In genomic region chr4:1172971-1173757, GRCh38 we compare ENCODE assay signal across 10 cellular contexts. TPM values are rescaled to one million over a fixed set of nuclear protein-coding genes. Genes with fewer than 3 reads are reported as not detected.
DNase-seq lines count a peak whose midpoint lies in the region; ATAC-seq, FAIRE-seq and TF ChIP-seq lines count a peak whose summit lies in the region.
"Had no signal": no experiment of that assay in that cellular context is flagged by ENCODE, and none has a peak within 500 bp of the region (broad histone marks: within the 10 kb centered on the region; RNA-seq: fewer than 3 reads in every experiment).

No MANE protein-coding gene starts in this region.

- peak; percentile 42 for DNase-seq in CD14-positive monocyte (ENCODE audit: low spot score)
- peak; percentile 76 for DNase-seq in SK-MEL-5 (ENCODE audit: low read depth, low spot score)
- DNase-seq in Right ventricle myocardium superior: peak; percentile 62
- DNase-seq in pancreas: peak in 2 of 6 donors; percentile 13 to 40
- no peak for DNase-seq in activated effector memory CD4-positive, alpha-beta T cell treated with anti-CD3 and anti-CD28 coated beads, Interleukin-2, amount 50 U/mL, for 16 hours

- peaks cover 0 to 13% (median 0%) of the 10 kb centered on the region in 3 donors for H3K4me1 ChIP-seq in pancreas

- H3K4me3 ChIP-seq in pancreas: no peak overlapping the region

- peaks cover 43 to 70% (median 68%) of the 10 kb centered on the region in 3 donors for H3K27me3 Mint-ChIP-seq in CD14-positive monocyte (ENCODE audit: low read depth in 3 of 3)

- no peak for TF ChIP-seq CTCF in CD14-positive monocyte (IDR thresholded peaks at IDR 0.05)
- no peak for TF ChIP-seq CTCF in pancreas (IDR thresholded peaks at IDR 0.05)

- in situ Hi-C loops in SK-MEL-5 (cut with HindIII; ENCODE audit: low pct_unique_long_range_greater_than_20kb, low sequenced_read_pairs): no loop called here

- WGBS in pancreas, 2 donors: 72 to 74% methylated on average over 17 to 20 of the region's 20 CpGs

- intact Hi-C loops in CD14-positive monocyte (cut with micrococcal nuclease): loop anchor here in 1 of 2 donors (5.0 kb wide), 1 partner anchor 41 kb away; no protein-coding TSS in a partner anchor
- intact Hi-C loops in Right ventricle myocardium superior (cut with DNase I): no loop called here
- intact Hi-C loops in pancreas (cut with DNase I): no loop called here

- no peaks in the 10 kb centered on the region for H3K36me3 ChIP-seq in pancreas

- H3K27me3 ChIP-seq in pancreas: no peaks in the 10 kb centered on the region

- peaks cover 0 to 15% (median 2%) of the 10 kb centered on the region in 7 donors for H3K9me3 Mint-ChIP-seq in CD14-positive monocyte

- no peaks in the 10 kb centered on the region for H3K9me3 ChIP-seq in pancreas

- no peak for FAIRE-seq in pancreas (lab: Jason Lieb, UNC)
- FAIRE-seq: G401.6 had no signal

- H3K27ac Mint-ChIP-seq in CD14-positive monocyte: no peak overlapping the region

- peaks cover 12% of the 10 kb centered on the region for H3K4me1 Mint-ChIP-seq in CD14-positive monocyte

- ATAC-seq in Right ventricle myocardium superior (ENCODE audit: poor library complexity) (peak; percentile 65), pancreas (peak in 3 of 4 donors; percentile 27 to 54 (median 30)), HG02973 (IDR thresholded peaks at IDR 0.05; ENCODE audit: unreplicated experiment) (no peak), HG02840 (IDR thresholded peaks at IDR 0.05; ENCODE audit: low FRiP score, unreplicated experiment) (no peak), GM21528 (IDR thresholded peaks at IDR 0.05; ENCODE audit: low FRiP score, unreplicated experiment) (no peak)

- peaks cover 2 to 11% of the 10 kb centered on the region in 2 donors for H3K36me3 Mint-ChIP-seq in CD14-positive monocyte

- peak overlapping the region in 2 of 4 donors; percentile 23 to 50 for H3K27ac ChIP-seq in pancreas
- H3K27ac ChIP-seq: epithelial cell of prostate had no signal

- H3K4me3 Mint-ChIP-seq in CD14-positive monocyte: peak overlapping the region in 1 of 2 donors; percentile 56

RNA-seq across cellular contexts. Expression of gene SPON2, which starts 0.8 kb away (rescaled TPM):
- polyA plus RNA-seq in CD14-positive monocyte (under 1 TPM; 0.74 to 0.90 TPM), pancreas (10 to 100 TPM; 10.1 to 13.0 TPM)
- 0.80 and 1.1 TPM in 2 replicates for total RNA-seq in SK-MEL-5 (2014; rRNA removed; shearing (Covaris generic))
- polyA plus RNA-seq in SK-MEL-5 (2015; cell fraction: cytosol; rRNA removed): 1.4 and 2.0 TPM in 2 replicates
- 11.7 and 14.4 TPM in 2 replicates for polyA plus RNA-seq in SK-MEL-5 (2015; cell fraction: nucleus; rRNA removed)
- total RNA-seq in Right ventricle myocardium superior (15.6 TPM), pancreas (10 to 100 TPM in 3 of 6 donors, 1 to 10 TPM in 3; 3.1 to 45.2 (median 8.5) TPM)

RNA-seq across cellular contexts. Expression of gene RNF212, which starts 59.8 kb away (rescaled TPM):
- polyA plus RNA-seq in CD14-positive monocyte (under 1 TPM in 1 of 2 donors, not detected in 1; 0.17 TPM), pancreas (10 to 100 TPM; 19.0 to 40.3 TPM)
- total RNA-seq in SK-MEL-5 (2014; rRNA removed; shearing (Covaris generic)): not detected in 2 replicates
- not detected in 2 replicates for polyA plus RNA-seq in SK-MEL-5 (2015; cell fraction: cytosol; rRNA removed)
- polyA plus RNA-seq in SK-MEL-5 (2015; cell fraction: nucleus; rRNA removed): not detected in 2 replicates
- total RNA-seq in Right ventricle myocardium superior (0.30 TPM), pancreas (10 to 100 TPM; 12.0 to 28.0 (median 16.8) TPM)

Comparison
In these comparisons a context has a peak if more than half of its experiments do, and no peak if none do; other contexts are left out.
1. ATAC-seq: peak in Right ventricle myocardium superior (single experiment) and pancreas (3 of 4); none in HG02973 (single experiment), HG02840 (single experiment) and GM21528 (single experiment).
2. RNA of gene RNF212, which starts 59.8 kb away (total RNA-seq): 12.0 to 28.0 TPM in pancreas; 0.30 TPM in Right ventricle myocardium superior (single experiment) and not detected in SK-MEL-5; every median in the first group is over 10 times any median in the second.